ENCODE assay signal across 1 cellular context in the genomic region with DNA sequence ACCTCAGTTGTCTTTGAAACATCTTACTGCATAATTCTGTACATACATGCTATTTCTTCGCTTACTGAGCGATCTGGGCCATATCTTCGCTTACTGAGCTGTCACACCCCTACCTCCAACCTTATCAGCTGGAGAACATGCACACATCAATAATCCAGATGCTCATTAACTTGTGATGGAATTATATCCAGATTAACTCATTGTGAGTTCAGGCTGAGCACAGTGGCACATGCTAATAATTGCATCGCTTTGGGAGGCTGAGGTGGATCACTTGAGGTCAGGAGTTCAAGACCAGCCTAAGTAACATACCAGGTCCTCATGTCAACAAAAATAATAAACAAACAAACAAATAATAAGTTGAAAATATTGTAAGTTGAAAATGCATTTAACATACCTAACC.
TF ChIP-seq lines count a peak whose summit lies in the region.

No MANE protein-coding gene starts in this region.

TF ChIP-seq in K562, 482 proteins besides CTCF, POLR2A, EP300 and RAD21 (continued from another document and continues in another):
- TF ChIP-seq SMARCC2 (IDR thresholded peaks at IDR 0.05; ENCODE audit: low read depth) (peak; percentile 38; the same call in 1 of the 2 replicates), COPS2 (conservative IDR thresholded peaks at IDR 0.05) (no peak), POLR3G (IDR thresholded peaks at IDR 0.05; ENCODE audit: extremely low read depth, insufficient read length, insufficient replicate concordance) (no peak), KLF10 (CRISPR knock-in tag; IDR thresholded peaks at IDR 0.05) (no peak), ZNF77 (CRISPR knock-in tag; IDR thresholded peaks at IDR 0.05) (no peak), GATA2 (CRISPR knock-in tag; IDR thresholded peaks at IDR 0.05) (peak; percentile 49; the same call in 1 of the 2 replicates), EGR1 (conservative IDR thresholded peaks at IDR 0.05) (no peak), CBFA2T3 (IDR thresholded peaks at IDR 0.05) (peak; percentile 88), ELF1 (tag; IDR thresholded peaks at IDR 0.05) (no peak), SMAD3 (CRISPR knock-in tag; conservative IDR thresholded peaks at IDR 0.05) (no peak), NONO (IDR thresholded peaks at IDR 0.05; ENCODE audit: low read depth in 2 of 2, low read length in 1 of 2) (no peak), CCAR2 (IDR thresholded peaks at IDR 0.05; ENCODE audit: low read depth, low read length) (no peak), ZNF696 (CRISPR knock-in tag; conservative IDR thresholded peaks at IDR 0.05) (no peak), LARP7 (IDR thresholded peaks at IDR 0.05) (no peak)
- TF ChIP-seq, protein P1, sequence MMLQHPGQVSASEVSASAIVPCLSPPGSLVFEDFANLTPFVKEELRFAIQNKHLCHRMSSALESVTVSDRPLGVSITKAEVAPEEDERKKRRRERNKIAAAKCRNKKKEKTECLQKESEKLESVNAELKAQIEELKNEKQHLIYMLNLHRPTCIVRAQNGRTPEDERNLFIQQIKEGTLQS (IDR thresholded peaks at IDR 0.05): no peak
- TF ChIP-seq, protein P1 (CRISPR knock-in tag; conservative IDR thresholded peaks at IDR 0.05): no peak
- TF ChIP-seq, protein P2, sequence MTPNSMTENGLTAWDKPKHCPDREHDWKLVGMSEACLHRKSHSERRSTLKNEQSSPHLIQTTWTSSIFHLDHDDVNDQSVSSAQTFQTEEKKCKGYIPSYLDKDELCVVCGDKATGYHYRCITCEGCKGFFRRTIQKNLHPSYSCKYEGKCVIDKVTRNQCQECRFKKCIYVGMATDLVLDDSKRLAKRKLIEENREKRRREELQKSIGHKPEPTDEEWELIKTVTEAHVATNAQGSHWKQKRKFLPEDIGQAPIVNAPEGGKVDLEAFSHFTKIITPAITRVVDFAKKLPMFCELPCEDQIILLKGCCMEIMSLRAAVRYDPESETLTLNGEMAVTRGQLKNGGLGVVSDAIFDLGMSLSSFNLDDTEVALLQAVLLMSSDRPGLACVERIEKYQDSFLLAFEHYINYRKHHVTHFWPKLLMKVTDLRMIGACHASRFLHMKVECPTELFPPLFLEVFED (CRISPR knock-in tag; conservative IDR thresholded peaks at IDR 0.05): no peak
- TF ChIP-seq, protein P3, sequence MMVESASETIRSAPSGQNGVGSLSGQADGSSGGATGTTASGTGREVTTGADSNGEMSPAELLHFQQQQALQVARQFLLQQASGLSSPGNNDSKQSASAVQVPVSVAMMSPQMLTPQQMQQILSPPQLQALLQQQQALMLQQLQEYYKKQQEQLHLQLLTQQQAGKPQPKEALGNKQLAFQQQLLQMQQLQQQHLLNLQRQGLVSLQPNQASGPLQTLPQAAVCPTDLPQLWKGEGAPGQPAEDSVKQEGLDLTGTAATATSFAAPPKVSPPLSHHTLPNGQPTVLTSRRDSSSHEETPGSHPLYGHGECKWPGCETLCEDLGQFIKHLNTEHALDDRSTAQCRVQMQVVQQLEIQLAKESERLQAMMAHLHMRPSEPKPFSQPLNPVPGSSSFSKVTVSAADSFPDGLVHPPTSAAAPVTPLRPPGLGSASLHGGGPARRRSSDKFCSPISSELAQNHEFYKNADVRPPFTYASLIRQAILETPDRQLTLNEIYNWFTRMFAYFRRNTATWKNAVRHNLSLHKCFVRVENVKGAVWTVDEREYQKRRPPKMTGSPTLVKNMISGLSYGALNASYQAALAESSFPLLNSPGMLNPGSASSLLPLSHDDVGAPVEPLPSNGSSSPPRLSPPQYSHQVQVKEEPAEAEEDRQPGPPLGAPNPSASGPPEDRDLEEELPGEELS (CRISPR knock-in tag; IDR thresholded peaks at IDR 0.05; ENCODE audit: borderline replicate concordance): no peak
- TF ChIP-seq, protein P4, sequence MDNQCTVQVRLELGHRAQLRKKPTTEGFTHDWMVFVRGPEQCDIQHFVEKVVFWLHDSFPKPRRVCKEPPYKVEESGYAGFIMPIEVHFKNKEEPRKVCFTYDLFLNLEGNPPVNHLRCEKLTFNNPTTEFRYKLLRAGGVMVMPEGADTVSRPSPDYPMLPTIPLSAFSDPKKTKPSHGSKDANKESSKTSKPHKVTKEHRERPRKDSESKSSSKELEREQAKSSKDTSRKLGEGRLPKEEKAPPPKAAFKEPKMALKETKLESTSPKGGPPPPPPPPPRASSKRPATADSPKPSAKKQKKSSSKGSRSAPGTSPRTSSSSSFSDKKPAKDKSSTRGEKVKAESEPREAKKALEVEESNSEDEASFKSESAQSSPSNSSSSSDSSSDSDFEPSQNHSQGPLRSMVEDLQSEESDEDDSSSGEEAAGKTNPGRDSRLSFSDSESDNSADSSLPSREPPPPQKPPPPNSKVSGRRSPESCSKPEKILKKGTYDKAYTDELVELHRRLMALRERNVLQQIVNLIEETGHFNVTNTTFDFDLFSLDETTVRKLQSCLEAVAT (IDR thresholded peaks at IDR 0.05): no peak
- TF ChIP-seq, protein P5, sequence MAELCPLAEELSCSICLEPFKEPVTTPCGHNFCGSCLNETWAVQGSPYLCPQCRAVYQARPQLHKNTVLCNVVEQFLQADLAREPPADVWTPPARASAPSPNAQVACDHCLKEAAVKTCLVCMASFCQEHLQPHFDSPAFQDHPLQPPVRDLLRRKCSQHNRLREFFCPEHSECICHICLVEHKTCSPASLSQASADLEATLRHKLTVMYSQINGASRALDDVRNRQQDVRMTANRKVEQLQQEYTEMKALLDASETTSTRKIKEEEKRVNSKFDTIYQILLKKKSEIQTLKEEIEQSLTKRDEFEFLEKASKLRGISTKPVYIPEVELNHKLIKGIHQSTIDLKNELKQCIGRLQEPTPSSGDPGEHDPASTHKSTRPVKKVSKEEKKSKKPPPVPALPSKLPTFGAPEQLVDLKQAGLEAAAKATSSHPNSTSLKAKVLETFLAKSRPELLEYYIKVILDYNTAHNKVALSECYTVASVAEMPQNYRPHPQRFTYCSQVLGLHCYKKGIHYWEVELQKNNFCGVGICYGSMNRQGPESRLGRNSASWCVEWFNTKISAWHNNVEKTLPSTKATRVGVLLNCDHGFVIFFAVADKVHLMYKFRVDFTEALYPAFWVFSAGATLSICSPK (IDR thresholded peaks at IDR 0.05; ENCODE audit: borderline replicate concordance): no peak
- TF ChIP-seq, protein P6, sequence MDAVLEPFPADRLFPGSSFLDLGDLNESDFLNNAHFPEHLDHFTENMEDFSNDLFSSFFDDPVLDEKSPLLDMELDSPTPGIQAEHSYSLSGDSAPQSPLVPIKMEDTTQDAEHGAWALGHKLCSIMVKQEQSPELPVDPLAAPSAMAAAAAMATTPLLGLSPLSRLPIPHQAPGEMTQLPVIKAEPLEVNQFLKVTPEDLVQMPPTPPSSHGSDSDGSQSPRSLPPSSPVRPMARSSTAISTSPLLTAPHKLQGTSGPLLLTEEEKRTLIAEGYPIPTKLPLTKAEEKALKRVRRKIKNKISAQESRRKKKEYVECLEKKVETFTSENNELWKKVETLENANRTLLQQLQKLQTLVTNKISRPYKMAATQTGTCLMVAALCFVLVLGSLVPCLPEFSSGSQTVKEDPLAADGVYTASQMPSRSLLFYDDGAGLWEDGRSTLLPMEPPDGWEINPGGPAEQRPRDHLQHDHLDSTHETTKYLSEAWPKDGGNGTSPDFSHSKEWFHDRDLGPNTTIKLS (IDR thresholded peaks at IDR 0.05; ENCODE audit: borderline replicate concordance, low read depth): no peak
- TF ChIP-seq, protein P7, sequence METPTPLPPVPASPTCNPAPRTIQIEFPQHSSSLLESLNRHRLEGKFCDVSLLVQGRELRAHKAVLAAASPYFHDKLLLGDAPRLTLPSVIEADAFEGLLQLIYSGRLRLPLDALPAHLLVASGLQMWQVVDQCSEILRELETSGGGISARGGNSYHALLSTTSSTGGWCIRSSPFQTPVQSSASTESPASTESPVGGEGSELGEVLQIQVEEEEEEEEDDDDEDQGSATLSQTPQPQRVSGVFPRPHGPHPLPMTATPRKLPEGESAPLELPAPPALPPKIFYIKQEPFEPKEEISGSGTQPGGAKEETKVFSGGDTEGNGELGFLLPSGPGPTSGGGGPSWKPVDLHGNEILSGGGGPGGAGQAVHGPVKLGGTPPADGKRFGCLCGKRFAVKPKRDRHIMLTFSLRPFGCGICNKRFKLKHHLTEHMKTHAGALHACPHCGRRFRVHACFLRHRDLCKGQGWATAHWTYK (CRISPR knock-in tag; IDR thresholded peaks at IDR 0.05): no peak
- TF ChIP-seq, protein P8, sequence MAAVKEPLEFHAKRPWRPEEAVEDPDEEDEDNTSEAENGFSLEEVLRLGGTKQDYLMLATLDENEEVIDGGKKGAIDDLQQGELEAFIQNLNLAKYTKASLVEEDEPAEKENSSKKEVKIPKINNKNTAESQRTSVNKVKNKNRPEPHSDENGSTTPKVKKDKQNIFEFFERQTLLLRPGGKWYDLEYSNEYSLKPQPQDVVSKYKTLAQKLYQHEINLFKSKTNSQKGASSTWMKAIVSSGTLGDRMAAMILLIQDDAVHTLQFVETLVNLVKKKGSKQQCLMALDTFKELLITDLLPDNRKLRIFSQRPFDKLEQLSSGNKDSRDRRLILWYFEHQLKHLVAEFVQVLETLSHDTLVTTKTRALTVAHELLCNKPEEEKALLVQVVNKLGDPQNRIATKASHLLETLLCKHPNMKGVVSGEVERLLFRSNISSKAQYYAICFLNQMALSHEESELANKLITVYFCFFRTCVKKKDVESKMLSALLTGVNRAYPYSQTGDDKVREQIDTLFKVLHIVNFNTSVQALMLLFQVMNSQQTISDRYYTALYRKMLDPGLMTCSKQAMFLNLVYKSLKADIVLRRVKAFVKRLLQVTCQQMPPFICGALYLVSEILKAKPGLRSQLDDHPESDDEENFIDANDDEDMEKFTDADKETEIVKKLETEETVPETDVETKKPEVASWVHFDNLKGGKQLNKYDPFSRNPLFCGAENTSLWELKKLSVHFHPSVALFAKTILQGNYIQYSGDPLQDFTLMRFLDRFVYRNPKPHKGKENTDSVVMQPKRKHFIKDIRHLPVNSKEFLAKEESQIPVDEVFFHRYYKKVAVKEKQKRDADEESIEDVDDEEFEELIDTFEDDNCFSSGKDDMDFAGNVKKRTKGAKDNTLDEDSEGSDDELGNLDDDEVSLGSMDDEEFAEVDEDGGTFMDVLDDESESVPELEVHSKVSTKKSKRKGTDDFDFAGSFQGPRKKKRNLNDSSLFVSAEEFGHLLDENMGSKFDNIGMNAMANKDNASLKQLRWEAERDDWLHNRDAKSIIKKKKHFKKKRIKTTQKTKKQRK (IDR thresholded peaks at IDR 0.05; ENCODE audit: borderline replicate concordance, low read depth, low read length): no peak
- TF ChIP-seq, protein P9, sequence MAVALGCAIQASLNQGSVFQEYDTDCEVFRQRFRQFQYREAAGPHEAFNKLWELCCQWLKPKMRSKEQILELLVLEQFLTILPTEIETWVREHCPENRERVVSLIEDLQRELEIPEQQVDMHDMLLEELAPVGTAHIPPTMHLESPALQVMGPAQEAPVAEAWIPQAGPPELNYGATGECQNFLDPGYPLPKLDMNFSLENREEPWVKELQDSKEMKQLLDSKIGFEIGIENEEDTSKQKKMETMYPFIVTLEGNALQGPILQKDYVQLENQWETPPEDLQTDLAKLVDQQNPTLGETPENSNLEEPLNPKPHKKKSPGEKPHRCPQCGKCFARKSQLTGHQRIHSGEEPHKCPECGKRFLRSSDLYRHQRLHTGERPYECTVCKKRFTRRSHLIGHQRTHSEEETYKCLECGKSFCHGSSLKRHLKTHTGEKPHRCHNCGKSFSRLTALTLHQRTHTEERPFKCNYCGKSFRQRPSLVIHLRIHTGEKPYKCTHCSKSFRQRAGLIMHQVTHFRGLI (CRISPR knock-in tag; IDR thresholded peaks at IDR 0.05): no peak
- TF ChIP-seq, protein P10, sequence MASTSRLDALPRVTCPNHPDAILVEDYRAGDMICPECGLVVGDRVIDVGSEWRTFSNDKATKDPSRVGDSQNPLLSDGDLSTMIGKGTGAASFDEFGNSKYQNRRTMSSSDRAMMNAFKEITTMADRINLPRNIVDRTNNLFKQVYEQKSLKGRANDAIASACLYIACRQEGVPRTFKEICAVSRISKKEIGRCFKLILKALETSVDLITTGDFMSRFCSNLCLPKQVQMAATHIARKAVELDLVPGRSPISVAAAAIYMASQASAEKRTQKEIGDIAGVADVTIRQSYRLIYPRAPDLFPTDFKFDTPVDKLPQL (IDR thresholded peaks at IDR 0.05; ENCODE audit: extremely low read depth, insufficient read length): no peak
- TF ChIP-seq, protein P11, sequence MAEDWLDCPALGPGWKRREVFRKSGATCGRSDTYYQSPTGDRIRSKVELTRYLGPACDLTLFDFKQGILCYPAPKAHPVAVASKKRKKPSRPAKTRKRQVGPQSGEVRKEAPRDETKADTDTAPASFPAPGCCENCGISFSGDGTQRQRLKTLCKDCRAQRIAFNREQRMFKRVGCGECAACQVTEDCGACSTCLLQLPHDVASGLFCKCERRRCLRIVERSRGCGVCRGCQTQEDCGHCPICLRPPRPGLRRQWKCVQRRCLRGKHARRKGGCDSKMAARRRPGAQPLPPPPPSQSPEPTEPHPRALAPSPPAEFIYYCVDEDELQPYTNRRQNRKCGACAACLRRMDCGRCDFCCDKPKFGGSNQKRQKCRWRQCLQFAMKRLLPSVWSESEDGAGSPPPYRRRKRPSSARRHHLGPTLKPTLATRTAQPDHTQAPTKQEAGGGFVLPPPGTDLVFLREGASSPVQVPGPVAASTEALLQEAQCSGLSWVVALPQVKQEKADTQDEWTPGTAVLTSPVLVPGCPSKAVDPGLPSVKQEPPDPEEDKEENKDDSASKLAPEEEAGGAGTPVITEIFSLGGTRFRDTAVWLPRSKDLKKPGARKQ (CRISPR knock-in tag; IDR thresholded peaks at IDR 0.05): 0 out of 2 replicates have a peak, but pooled peaks have one; percentile 44
- TF ChIP-seq, protein P12, sequence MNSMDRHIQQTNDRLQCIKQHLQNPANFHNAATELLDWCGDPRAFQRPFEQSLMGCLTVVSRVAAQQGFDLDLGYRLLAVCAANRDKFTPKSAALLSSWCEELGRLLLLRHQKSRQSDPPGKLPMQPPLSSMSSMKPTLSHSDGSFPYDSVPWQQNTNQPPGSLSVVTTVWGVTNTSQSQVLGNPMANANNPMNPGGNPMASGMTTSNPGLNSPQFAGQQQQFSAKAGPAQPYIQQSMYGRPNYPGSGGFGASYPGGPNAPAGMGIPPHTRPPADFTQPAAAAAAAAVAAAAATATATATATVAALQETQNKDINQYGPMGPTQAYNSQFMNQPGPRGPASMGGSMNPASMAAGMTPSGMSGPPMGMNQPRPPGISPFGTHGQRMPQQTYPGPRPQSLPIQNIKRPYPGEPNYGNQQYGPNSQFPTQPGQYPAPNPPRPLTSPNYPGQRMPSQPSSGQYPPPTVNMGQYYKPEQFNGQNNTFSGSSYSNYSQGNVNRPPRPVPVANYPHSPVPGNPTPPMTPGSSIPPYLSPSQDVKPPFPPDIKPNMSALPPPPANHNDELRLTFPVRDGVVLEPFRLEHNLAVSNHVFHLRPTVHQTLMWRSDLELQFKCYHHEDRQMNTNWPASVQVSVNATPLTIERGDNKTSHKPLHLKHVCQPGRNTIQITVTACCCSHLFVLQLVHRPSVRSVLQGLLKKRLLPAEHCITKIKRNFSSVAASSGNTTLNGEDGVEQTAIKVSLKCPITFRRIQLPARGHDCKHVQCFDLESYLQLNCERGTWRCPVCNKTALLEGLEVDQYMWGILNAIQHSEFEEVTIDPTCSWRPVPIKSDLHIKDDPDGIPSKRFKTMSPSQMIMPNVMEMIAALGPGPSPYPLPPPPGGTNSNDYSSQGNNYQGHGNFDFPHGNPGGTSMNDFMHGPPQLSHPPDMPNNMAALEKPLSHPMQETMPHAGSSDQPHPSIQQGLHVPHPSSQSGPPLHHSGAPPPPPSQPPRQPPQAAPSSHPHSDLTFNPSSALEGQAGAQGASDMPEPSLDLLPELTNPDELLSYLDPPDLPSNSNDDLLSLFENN (IDR thresholded peaks at IDR 0.05; ENCODE audit: low read depth in 2 of 2, low read length in 2 of 2): no peak
